8 cellular contexts compared by ENCODE assay signal in genomic region chr17:4948166-4948996, GRCh38. TPM values are rescaled to one million over a fixed set of nuclear protein-coding genes. Genes with fewer than 3 reads are reported as not detected.
DNase-seq lines count a peak whose midpoint lies in the region; ATAC-seq and TF ChIP-seq lines count a peak whose summit lies in the region.

PFN1 (minus strand) TSS chr17:4948530; CDS start chr17:4948394, 136 bp downstream.

- CTCF ChIA-PET in AG04450 (lab: Charles Lee) = no interaction called here
- CTCF ChIA-PET in RWPE1 (lab: Yijun Ruan, JAX) = no interaction called here
- CTCF ChIA-PET in naive thymus-derived CD4-positive, alpha-beta T cell (lab: Charles Lee) = interaction anchor here (0.6 to 2.3 kb wide), 5 partner anchors 9 to 803 kb away, joined by 3 to 12 read pairs (median 4); partner anchors contain the start of genes RNF167, SLC25A11 and SPAG7

- peaks cover 16% of the 10 kb centered on the region for H3K36me3 ChIP-seq in fibroblast of lung (ENCODE audit: control insufficient read depth, insufficient read depth, low read length)
- H3K36me3 ChIP-seq in naive thymus-derived CD4-positive, alpha-beta T cell (ENCODE audit: control insufficient read depth in 2 of 3, insufficient read depth in 3 of 3, low read length in 3 of 3) = peaks cover 6 to 34% (median 16%) of the 10 kb centered on the region in 3 experiments

- H3K27ac ChIP-seq in AG04450 (ENCODE audit: low read depth, low read length) (peak within 1 kb of the TSS; percentile 93), RWPE1 (peak within 1 kb of the TSS; percentile 100), fibroblast of lung (ENCODE audit: insufficient read depth, low read length) (peak within 1 kb of the TSS; percentile 93)
- H3K27ac ChIP-seq in naive thymus-derived CD4-positive, alpha-beta T cell (ENCODE audit: low read depth, low read length) = peak within 1 kb of the TSS; percentile 89

- peaks cover 30% of the 10 kb centered on the region for H3K4me1 Mint-ChIP-seq in activated T-helper 17 cell treated with anti-CD3 and anti-CD28 coated beads, Interleukin-2, amount 50 U/mL, for 72 hours
- peaks cover 40 to 51% (median 48%) of the 10 kb centered on the region in 7 donors for H3K4me1 Mint-ChIP-seq in naive thymus-derived CD4-positive, alpha-beta T cell
- peaks cover 61% of the 10 kb centered on the region for H3K4me1 Mint-ChIP-seq in stimulated activated effector memory CD8-positive, alpha-beta T cell treated with anti-CD3 and anti-CD28 coated beads, Interleukin-12 subunit alpha, Interleukin-12 subunit beta, amount 100 ng/mL, for 72 hours

- H3K36me3 Mint-ChIP-seq in activated T-helper 17 cell treated with anti-CD3 and anti-CD28 coated beads, Interleukin-2, amount 50 U/mL, for 72 hours (ENCODE audit: low read depth) = peaks cover 50% of the 10 kb centered on the region
- peaks cover 5 to 37% (median 18%) of the 10 kb centered on the region in 5 donors for H3K36me3 Mint-ChIP-seq in naive thymus-derived CD4-positive, alpha-beta T cell
- peaks cover 65% of the 10 kb centered on the region for H3K36me3 Mint-ChIP-seq in stimulated activated effector memory CD8-positive, alpha-beta T cell treated with anti-CD3 and anti-CD28 coated beads, Interleukin-12 subunit alpha, Interleukin-12 subunit beta, amount 100 ng/mL, for 72 hours

- H3K9me3 ChIP-seq in AG04450 (ENCODE audit: control insufficient read depth, insufficient read depth, low read length) (peaks cover 3% of the 10 kb centered on the region; the same call in 1 of the 2 replicates), fibroblast of lung (ENCODE audit: control insufficient read depth, insufficient read depth, low read depth, low read length) (no peaks in the 10 kb centered on the region)
- no peaks in the 10 kb centered on the region for H3K9me3 ChIP-seq in naive thymus-derived CD4-positive, alpha-beta T cell (ENCODE audit: control insufficient read depth in 2 of 3, low read length in 3 of 3)

- H3K4me2 ChIP-seq in fibroblast of lung (ENCODE audit: extremely low read depth, insufficient read depth, low read length) = peak within 1 kb of the TSS; percentile 99

- no peaks in the 10 kb centered on the region for H3K27me3 ChIP-seq in AG04450 (ENCODE audit: control insufficient read depth, insufficient read depth, low read length)
- no peaks in the 10 kb centered on the region for H3K27me3 ChIP-seq in fibroblast of lung (ENCODE audit: control insufficient read depth, insufficient read depth, low read length)
- no peaks in the 10 kb centered on the region for H3K27me3 ChIP-seq in naive thymus-derived CD4-positive, alpha-beta T cell (ENCODE audit: control insufficient read depth in 2 of 2, insufficient read depth in 2 of 2, low read length in 2 of 2)

- H3K4me3 ChIP-seq in AG04450 (ENCODE audit: low read depth, low read length) = peak within 1 kb of the TSS; percentile 99
- H3K4me3 ChIP-seq in fibroblast of lung (replicated peaks in 1 of 4; ENCODE audit: control extremely low read depth in 1 of 4, insufficient read depth in 1 of 4, low read depth in 3 of 4, low read length in 4 of 4) = peak within 1 kb of the TSS; percentile 97 to 98 (median 97)
- H3K4me3 ChIP-seq in naive thymus-derived CD4-positive, alpha-beta T cell (ENCODE audit: low read length) = peak within 1 kb of the TSS; percentile 98

- no peaks in the 10 kb centered on the region for H3K27me3 Mint-ChIP-seq in activated T-helper 17 cell treated with anti-CD3 and anti-CD28 coated beads, Interleukin-2, amount 50 U/mL, for 72 hours
- H3K27me3 Mint-ChIP-seq in naive thymus-derived CD4-positive, alpha-beta T cell = peaks cover 0 to 2% (median 0%) of the 10 kb centered on the region in 5 donors

- peak; percentile 38 for ATAC-seq in activated T-helper 17 cell treated with anti-CD3 and anti-CD28 coated beads, Interleukin-2, amount 50 U/mL, for 72 hours (replicated peaks)
- peak; percentile 77 for ATAC-seq in naive thymus-derived CD4-positive, alpha-beta T cell
- ATAC-seq in stimulated activated effector memory CD8-positive, alpha-beta T cell treated with anti-CD3 and anti-CD28 coated beads, Interleukin-12 subunit alpha, Interleukin-12 subunit beta, amount 100 ng/mL, for 72 hours = peak; percentile 49

- peak within 1 kb of the TSS; percentile 91 for H3K4me3 Mint-ChIP-seq in activated T-helper 17 cell treated with anti-CD3 and anti-CD28 coated beads, Interleukin-2, amount 50 U/mL, for 72 hours
- peak within 1 kb of the TSS; percentile 92 to 100 (median 98) for H3K4me3 Mint-ChIP-seq in naive thymus-derived CD4-positive, alpha-beta T cell
- peak within 1 kb of the TSS; percentile 93 for H3K4me3 Mint-ChIP-seq in stimulated activated effector memory CD8-positive, alpha-beta T cell treated with anti-CD3 and anti-CD28 coated beads, Interleukin-12 subunit alpha, Interleukin-12 subunit beta, amount 100 ng/mL, for 72 hours

- peaks cover 2% of the 10 kb centered on the region for H4K20me1 ChIP-seq in fibroblast of lung (ENCODE audit: control insufficient read depth, extremely low read depth, insufficient read depth, low read length)

- peaks cover 22% of the 10 kb centered on the region for H3K4me1 ChIP-seq in fibroblast of lung (ENCODE audit: control insufficient read depth, extremely low read depth, insufficient read depth, low read length)
- H3K4me1 ChIP-seq in naive thymus-derived CD4-positive, alpha-beta T cell (ENCODE audit: control insufficient read depth in 2 of 2, insufficient read depth in 2 of 2, low read length in 2 of 2) = peaks cover 33 to 40% of the 10 kb centered on the region in 2 donors

- peak within 1 kb of the TSS; percentile 67 for H2AFZ ChIP-seq in fibroblast of lung (ENCODE audit: low read length)

- POLR2A ChIA-PET in AG04450 (lab: Yijun Ruan, JAX) (interaction anchor here (0.6 to 9.1 kb wide), 4 partner anchors 9 to 88 kb away, joined by 4 to 128 read pairs (median 14); partner anchors contain the start of genes INCA1, KIF1C, RNF167 and SLC25A11), RWPE1 (lab: Yijun Ruan, JAX; ENCODE audit: low non-redundant PET) (interaction anchor here (0.8 to 1.3 kb wide), 4 partner anchors 8 to 39 kb away, joined by 3 to 6 read pairs (median 4); partner anchors contain the start of genes RNF167 and SLC25A11)
- POLR2A ChIA-PET in naive thymus-derived CD4-positive, alpha-beta T cell (lab: Charles Lee) = interaction anchor here (0.6 to 13.0 kb wide), 22 partner anchors 9 to 805 kb away, joined by 3 to 278 read pairs (median 5); partner anchors contain the start of genes C17orf107, CAMTA2, INCA1 and KIF1C

- no peaks in the 10 kb centered on the region for H3K9me3 Mint-ChIP-seq in activated T-helper 17 cell treated with anti-CD3 and anti-CD28 coated beads, Interleukin-2, amount 50 U/mL, for 72 hours
- peaks cover 0 to 5% (median 0%) of the 10 kb centered on the region in 11 donors for H3K9me3 Mint-ChIP-seq in naive thymus-derived CD4-positive, alpha-beta T cell
- no peaks in the 10 kb centered on the region for H3K9me3 Mint-ChIP-seq in stimulated activated effector memory CD8-positive, alpha-beta T cell treated with anti-CD3 and anti-CD28 coated beads, Interleukin-12 subunit alpha, Interleukin-12 subunit beta, amount 100 ng/mL, for 72 hours

- peak within 1 kb of the TSS; percentile 87 for H3K9ac ChIP-seq in fibroblast of lung (ENCODE audit: insufficient read depth, low read length)

- intact Hi-C loops in naive thymus-derived CD4-positive, alpha-beta T cell (cut with micrococcal nuclease) = loop anchor here (1.0 to 10.0 kb wide), 12 partner anchors 8 to 1706 kb away; partner anchors contain the start of genes INCA1 (in 2 of the 2), KIF1C (in 2 of the 2), NUP88 (in 2 of the 2) and RNF167 (in 2 of the 2)

- DNase-seq in AG04450 (ENCODE audit: low read depth, low spot score) (peak; percentile 83), KG1 (lab: John Stamatoyannopoulos, UW) (peak; percentile 77), RWPE1 (ENCODE audit: low spot score) (peak; percentile 90), fibroblast of lung (ENCODE audit: low read depth in 2 of 2) (peak; percentile 89 to 96)
- DNase-seq in naive thymus-derived CD4-positive, alpha-beta T cell = peak; percentile 64 to 93 (median 90)
- DNase-seq in stimulated activated effector memory CD8-positive, alpha-beta T cell treated with anti-CD3 and anti-CD28 coated beads, Interleukin-12 subunit alpha, Interleukin-12 subunit beta, amount 100 ng/mL, for 72 hours (ENCODE audit: low spot score in 2 of 2) = peak; percentile 66 to 88

- TF ChIP-seq CTCF in AG04450 (IDR thresholded peaks at IDR 0.05; ENCODE audit: low read depth, low read length) (no peak), RWPE1 (conservative IDR thresholded peaks at IDR 0.05; ENCODE audit: low read depth) (no peak), fibroblast of lung (conservative IDR thresholded peaks at IDR 0.05 in 1 of 2, IDR thresholded peaks at IDR 0.05 in 1 of 2; ENCODE audit: low read depth in 1 of 2, low read length in 2 of 2) (no peak)

- H3K27ac Mint-ChIP-seq in activated T-helper 17 cell treated with anti-CD3 and anti-CD28 coated beads, Interleukin-2, amount 50 U/mL, for 72 hours = peak within 1 kb of the TSS; percentile 97
- H3K27ac Mint-ChIP-seq in naive thymus-derived CD4-positive, alpha-beta T cell = peak within 1 kb of the TSS; percentile 92 to 100 (median 96)
- peak within 1 kb of the TSS; percentile 99 for H3K27ac Mint-ChIP-seq in stimulated activated effector memory CD8-positive, alpha-beta T cell treated with anti-CD3 and anti-CD28 coated beads, Interleukin-12 subunit alpha, Interleukin-12 subunit beta, amount 100 ng/mL, for 72 hours

- peaks cover 49% of the 10 kb centered on the region for H3K79me2 ChIP-seq in fibroblast of lung (ENCODE audit: control insufficient read depth, insufficient read depth, low read length)

- TF ChIP-seq POLR2A in GM19099 (IDR thresholded peaks at IDR 0.05; ENCODE audit: extremely low read depth, insufficient read length, low read depth) = peak; percentile 97

RNA-seq across cellular contexts. Expression of gene PFN1, which starts in this region (rescaled TPM):
- 1,141 and 1,329 TPM in 2 replicates for polyA plus RNA-seq in AG04450 (2011; rRNA removed)
- polyA minus RNA-seq in AG04450 (2011; rRNA and poly(A)+ RNA removed) = 784 and 887 TPM in 2 replicates
- 1,000 to 10,000 TPM; 1,346 to 1,950 TPM for total RNA-seq in activated T-helper 17 cell treated with anti-CD3 and anti-CD28 coated beads, Interleukin-2, amount 50 U/mL, for 72 hours
- total RNA-seq in fibroblast of lung = 258 and 422 TPM in 2 replicates
- polyA plus RNA-seq in fibroblast of lung = 870 and 1,199 TPM in 2 replicates
- 1,472 and 2,070 TPM in 2 replicates for polyA plus RNA-seq in fibroblast of lung (2012)
- 622 and 777 TPM in 2 replicates for polyA minus RNA-seq in fibroblast of lung (ENCODE audit: low replicate concordance)
- total RNA-seq in naive thymus-derived CD4-positive, alpha-beta T cell = 1,000 to 10,000 TPM in 1 of 5 experiments, 100 to 1,000 TPM in 4; 430 to 2,132 (median 445) TPM
- 1,000 to 10,000 TPM; 1,617 to 1,727 TPM for polyA plus RNA-seq in naive thymus-derived CD4-positive, alpha-beta T cell

Comparison
In these comparisons a context has a peak if more than half of its experiments do, and no peak if none do; other contexts are left out.
1. Peak in every context shown above with its lines: DNase-seq, ATAC-seq, H3K4me3 ChIP-seq and H3K27ac ChIP-seq.